8 cellular contexts compared by ENCODE assay signal in the genomic region with DNA sequence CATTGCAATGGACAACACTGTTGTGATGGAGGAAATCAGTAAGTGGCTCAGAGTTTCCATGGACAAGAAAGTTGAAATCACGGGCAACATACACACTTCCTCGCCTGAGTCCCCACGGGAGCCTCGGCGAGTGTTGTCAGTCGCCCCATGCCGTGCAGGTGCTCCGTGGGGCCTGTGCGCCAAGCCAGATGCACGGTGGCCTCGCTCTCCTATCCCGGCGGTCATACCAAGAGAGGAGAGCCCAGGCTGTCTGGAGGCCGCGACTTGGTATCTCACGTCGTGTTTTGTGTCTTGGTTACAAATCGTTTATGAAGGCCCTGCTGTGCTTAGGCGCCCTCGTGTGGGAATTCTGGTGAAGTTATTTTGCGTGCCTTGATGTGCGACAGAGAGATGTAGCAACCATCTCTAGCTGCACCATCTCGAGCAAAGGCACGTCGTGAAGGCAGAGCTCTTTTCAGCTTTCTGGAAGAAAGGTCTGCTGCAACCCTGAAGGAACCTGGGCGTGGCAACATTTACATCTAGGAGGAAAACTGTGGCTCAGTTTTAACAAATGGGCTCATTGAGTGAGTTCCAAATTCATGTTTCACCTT. TPM values are rescaled to one million over a fixed set of nuclear protein-coding genes. Genes with fewer than 3 reads are reported as not detected.
DNase-seq lines count a peak whose midpoint lies in the region; ATAC-seq, FAIRE-seq and TF ChIP-seq lines count a peak whose summit lies in the region.

No MANE protein-coding gene starts in this region.

- peaks cover 42 to 61% of the 10 kb centered on the region in 2 donors for H3K36me3 Mint-ChIP-seq in CD4-positive, alpha-beta memory T cell
- peaks cover 48% of the 10 kb centered on the region for H3K36me3 Mint-ChIP-seq in brain

- H3K79me2 ChIP-seq in keratinocyte (ENCODE audit: control insufficient read depth, insufficient read depth, low read length), result no peaks in the 10 kb centered on the region

- intact Hi-C loops in CD4-positive, alpha-beta memory T cell (cut with micrococcal nuclease), result no loop called here

- H3K36me3 ChIP-seq in CD4-positive, alpha-beta memory T cell (ENCODE audit: insufficient read depth, low read length), result peaks cover 49% of the 10 kb centered on the region
- H3K36me3 ChIP-seq in keratinocyte (ENCODE audit: control insufficient read depth in 2 of 2, extremely low read depth in 1 of 2, insufficient read depth in 2 of 2, low read length in 2 of 2), result peaks cover 22 to 30% of the 10 kb centered on the region in 2 experiments

- no peak overlapping the region for H3K4me3 Mint-ChIP-seq in CD4-positive, alpha-beta memory T cell
- H3K4me3 Mint-ChIP-seq in brain, result no peak overlapping the region

- POLR2A ChIA-PET in CD4-positive, alpha-beta memory T cell (lab: Charles Lee; ENCODE audit: partially characterized antibody), result no interaction called here
- POLR2A ChIA-PET in RWPE1 (lab: Yijun Ruan, JAX; ENCODE audit: low non-redundant PET), result no interaction called here

- H3K27ac ChIP-seq in CD4-positive, alpha-beta memory T cell (ENCODE audit: low read depth, low read length), result no peak overlapping the region
- peak overlapping the region; percentile 29 for H3K27ac ChIP-seq in RWPE1
- H3K27ac ChIP-seq in keratinocyte (ENCODE audit: control insufficient read depth, insufficient read depth, low read length), result no peak overlapping the region

- no peak overlapping the region for H3K27ac Mint-ChIP-seq in CD4-positive, alpha-beta memory T cell
- peak overlapping the region in 1 of 5 experiments; percentile 40 for H3K27ac Mint-ChIP-seq in brain

- no peak overlapping the region for H3K4me3 ChIP-seq in CD4-positive, alpha-beta memory T cell (ENCODE audit: low read length in 2 of 2)
- H3K4me3 ChIP-seq in keratinocyte (ENCODE audit: control insufficient read depth in 2 of 3, extremely low read depth in 1 of 3, insufficient read depth in 2 of 3, low read depth in 1 of 3, low read length in 3 of 3), result no peak overlapping the region

- H4K20me1 ChIP-seq in keratinocyte (ENCODE audit: control insufficient read depth, extremely low read depth, insufficient read depth, low read length), result peaks cover 2% of the 10 kb centered on the region

- H3K9ac ChIP-seq in keratinocyte (ENCODE audit: control insufficient read depth, extremely low read depth, insufficient read depth, low read length), result no peak overlapping the region

- peak; percentile 74 for TF ChIP-seq CTCF in RWPE1 (conservative IDR thresholded peaks at IDR 0.05; ENCODE audit: low read depth)
- TF ChIP-seq CTCF in brain (conservative IDR thresholded peaks at IDR 0.05), result peak; percentile 55 to 74
- peak; percentile 57 to 75 (median 60) for TF ChIP-seq CTCF in keratinocyte (optimal IDR thresholded peaks at IDR 0.05 in 1 of 3, IDR thresholded peaks at IDR 0.05 in 1 of 3, conservative IDR thresholded peaks at IDR 0.05 in 1 of 3; ENCODE audit: extremely low read depth in 1 of 3, insufficient read depth in 2 of 3, low read length in 3 of 3)

- no peak overlapping the region for H3K4me2 ChIP-seq in keratinocyte (ENCODE audit: control insufficient read depth, extremely low read depth, insufficient read depth, low read depth, low read length)

- no peak for ATAC-seq in HG03439 (IDR thresholded peaks at IDR 0.05; ENCODE audit: unreplicated experiment)

- no peaks in the 10 kb centered on the region for H3K9me3 ChIP-seq in CD4-positive, alpha-beta memory T cell (ENCODE audit: control insufficient read depth in 1 of 2, low read length in 2 of 2)
- H3K9me3 ChIP-seq in keratinocyte (ENCODE audit: control insufficient read depth, low read depth, low read length), result no peaks in the 10 kb centered on the region

- CTCF ChIA-PET in CD4-positive, alpha-beta memory T cell (lab: Charles Lee; ENCODE audit: partially characterized antibody), result interaction anchor here (0.8 to 2.2 kb wide), 7 partner anchors 13 to 808 kb away, joined by 3 to 9 read pairs (median 4); a partner anchor contains a TSS
- CTCF ChIA-PET in RWPE1 (lab: Yijun Ruan, JAX), result interaction anchor here (0.5 to 1.1 kb wide), 9 partner anchors 9 to 1065 kb away, joined by 3 to 4 read pairs (median 3); no protein-coding TSS in a partner anchor

- H3K27me3 Mint-ChIP-seq in CD4-positive, alpha-beta memory T cell, result no peaks in the 10 kb centered on the region
- H3K27me3 Mint-ChIP-seq in brain, result no peaks in the 10 kb centered on the region

- FAIRE-seq in keratinocyte (lab: Jason Lieb, UNC), result peak; percentile 78

- no peaks in the 10 kb centered on the region for H3K4me1 ChIP-seq in CD4-positive, alpha-beta memory T cell (ENCODE audit: insufficient read depth, low read length)
- H3K4me1 ChIP-seq in keratinocyte (ENCODE audit: control insufficient read depth, extremely low read depth, insufficient read depth, low read length), result no peaks in the 10 kb centered on the region

- peak in 4 of 5 donors; percentile 22 to 46 (median 38) for DNase-seq in CD4-positive, alpha-beta memory T cell
- DNase-seq in HT-29 (ENCODE audit: low spot score), result peak; percentile 78
- DNase-seq in RWPE1 (ENCODE audit: low spot score), result peak; percentile 44
- no peak for DNase-seq in keratinocyte (ENCODE audit: low read depth, low spot score)
- peak; percentile 44 to 46 for DNase-seq in stimulated activated CD4-positive, alpha-beta T cell treated with anti-CD3 and anti-CD28 coated beads, Interleukin-2, amount 100 ng/mL, for 24 hours
- no peak for DNase-seq in HPDE6-E6E7 (ENCODE audit: extremely low spot score)

- H3K27me3 ChIP-seq in CD4-positive, alpha-beta memory T cell (ENCODE audit: insufficient read depth, low read length), result no peaks in the 10 kb centered on the region
- H3K27me3 ChIP-seq in keratinocyte (ENCODE audit: control insufficient read depth, extremely low read depth, insufficient read depth, low read length), result no peaks in the 10 kb centered on the region

- dilution Hi-C loops in keratinocyte (cut with MboI; ENCODE audit: extremely low pct_ligation_motif_present, low sequenced_read_pairs), result no loop called here

- H3K9me1 ChIP-seq in keratinocyte (ENCODE audit: control insufficient read depth, extremely low read depth, insufficient read depth, low read length), result no peaks in the 10 kb centered on the region

- no peaks in the 10 kb centered on the region for H3K9me3 Mint-ChIP-seq in CD4-positive, alpha-beta memory T cell
- no peaks in the 10 kb centered on the region for H3K9me3 Mint-ChIP-seq in brain

- no peaks in the 10 kb centered on the region for H3K4me1 Mint-ChIP-seq in CD4-positive, alpha-beta memory T cell
- no peaks in the 10 kb centered on the region for H3K4me1 Mint-ChIP-seq in brain

- H2AFZ ChIP-seq in keratinocyte (ENCODE audit: control insufficient read depth, low read length), result no peak overlapping the region

RNA-seq across cellular contexts. Expression of a gene that starts 21.8 kb away (rescaled TPM):
- total RNA-seq in CD4-positive, alpha-beta memory T cell, result 10 to 100 TPM; 87.7 to 96.9 TPM
- 10 to 100 TPM; 49.2 to 58.4 TPM for polyA plus RNA-seq in CD4-positive, alpha-beta memory T cell
- total RNA-seq in HT-29 (2014; rRNA removed; shearing (Covaris generic)), result 73.5 and 77.5 TPM in 2 replicates
- polyA plus RNA-seq in brain (ENCODE audit: insufficient read depth, low read depth, low replicate concordance) (42.6 TPM), keratinocyte (69.0 to 96.0 TPM (median 72.3 TPM) in 3 replicates)
- polyA plus RNA-seq in keratinocyte (2011; ENCODE audit: low read depth), result 49.0 TPM
- polyA plus RNA-seq in keratinocyte (2011; cell fraction: cytosol; rRNA removed), result 49.2 and 49.7 TPM in 2 replicates
- polyA plus RNA-seq in keratinocyte (2011; cell fraction: nucleus; rRNA removed), result 145 and 159 TPM in 2 replicates
- 61.8 and 70.3 TPM in 2 replicates for polyA plus RNA-seq in keratinocyte (2012; ENCODE audit: low replicate concordance)
- polyA minus RNA-seq in keratinocyte, result 80.0 to 134 TPM (median 101 TPM) in 3 replicates
- 72.3 TPM for polyA minus RNA-seq in keratinocyte (2011; cell fraction: cytosol; rRNA and poly(A)+ RNA removed)
- polyA minus RNA-seq in keratinocyte (2011; cell fraction: nucleus; rRNA and poly(A)+ RNA removed), result 78.1 and 93.3 TPM in 2 replicates

RNA-seq across cellular contexts. Expression of a gene that starts 22.3 kb away (rescaled TPM):
- total RNA-seq in CD4-positive, alpha-beta memory T cell, result 10 to 100 TPM; 27.8 to 28.2 TPM
- polyA plus RNA-seq in CD4-positive, alpha-beta memory T cell, result 10 to 100 TPM; 31.7 to 42.9 TPM
- 115 and 137 TPM in 2 replicates for total RNA-seq in HT-29 (2014; rRNA removed; shearing (Covaris generic))
- polyA plus RNA-seq in brain (ENCODE audit: insufficient read depth, low read depth, low replicate concordance) (109 TPM), keratinocyte (30.3 to 39.5 TPM (median 36.2 TPM) in 3 replicates)
- 58.2 TPM for polyA plus RNA-seq in keratinocyte (2011; ENCODE audit: low read depth)
- polyA plus RNA-seq in keratinocyte (2011; cell fraction: cytosol; rRNA removed), result 37.0 and 61.8 TPM in 2 replicates
- 26.1 and 35.5 TPM in 2 replicates for polyA plus RNA-seq in keratinocyte (2011; cell fraction: nucleus; rRNA removed)
- 46.7 and 60.7 TPM in 2 replicates for polyA plus RNA-seq in keratinocyte (2012; ENCODE audit: low replicate concordance)
- polyA minus RNA-seq in keratinocyte, result 32.3 to 133 TPM (median 43.7 TPM) in 3 replicates
- polyA minus RNA-seq in keratinocyte (2011; cell fraction: cytosol; rRNA and poly(A)+ RNA removed), result 85.2 TPM
- polyA minus RNA-seq in keratinocyte (2011; cell fraction: nucleus; rRNA and poly(A)+ RNA removed), result 12.6 and 13.3 TPM in 2 replicates

RNA-seq across cellular contexts. Expression of a gene that starts 27.4 kb away (rescaled TPM):
- 10 to 100 TPM; 18.8 TPM for total RNA-seq in CD4-positive, alpha-beta memory T cell
- polyA plus RNA-seq in CD4-positive, alpha-beta memory T cell, result 10 to 100 TPM; 29.4 to 50.3 TPM
- total RNA-seq in HT-29 (2014; rRNA removed; shearing (Covaris generic)), result 162 and 182 TPM in 2 replicates
- polyA plus RNA-seq in brain (ENCODE audit: insufficient read depth, low read depth, low replicate concordance) (61.0 TPM), keratinocyte (19.4 to 32.1 TPM (median 31.6 TPM) in 3 replicates)
- 25.3 TPM for polyA plus RNA-seq in keratinocyte (2011; ENCODE audit: low read depth)
- polyA plus RNA-seq in keratinocyte (2011; cell fraction: cytosol; rRNA removed), result 16.7 and 23.1 TPM in 2 replicates
- 15.3 and 18.7 TPM in 2 replicates for polyA plus RNA-seq in keratinocyte (2011; cell fraction: nucleus; rRNA removed)
- polyA plus RNA-seq in keratinocyte (2012; ENCODE audit: low replicate concordance), result 13.2 and 32.3 TPM in 2 replicates
- polyA minus RNA-seq in keratinocyte, result 8.7 to 24.7 TPM (median 11.0 TPM) in 3 replicates
- polyA minus RNA-seq in keratinocyte (2011; cell fraction: cytosol; rRNA and poly(A)+ RNA removed), result 12.5 TPM
- 5.5 and 6.1 TPM in 2 replicates for polyA minus RNA-seq in keratinocyte (2011; cell fraction: nucleus; rRNA and poly(A)+ RNA removed)

RNA-seq across cellular contexts. Expression of a gene that starts 42.6 kb away (rescaled TPM):
- 10 to 100 TPM; 98.9 to 99.5 TPM for total RNA-seq in CD4-positive, alpha-beta memory T cell
- polyA plus RNA-seq in CD4-positive, alpha-beta memory T cell, result 10 to 100 TPM; 19.3 to 31.7 TPM
- 46.4 and 54.7 TPM in 2 replicates for total RNA-seq in HT-29 (2014; rRNA removed; shearing (Covaris generic))
- polyA plus RNA-seq in brain (ENCODE audit: insufficient read depth, low read depth, low replicate concordance) (26.1 TPM), keratinocyte (17.3 to 21.1 TPM (median 19.1 TPM) in 3 replicates)
- polyA plus RNA-seq in keratinocyte (2011; ENCODE audit: low read depth), result 22.5 TPM
- 11.5 and 12.4 TPM in 2 replicates for polyA plus RNA-seq in keratinocyte (2011; cell fraction: cytosol; rRNA removed)
- polyA plus RNA-seq in keratinocyte (2011; cell fraction: nucleus; rRNA removed), result 51.0 and 60.7 TPM in 2 replicates
- polyA plus RNA-seq in keratinocyte (2012; ENCODE audit: low replicate concordance), result 13.0 and 15.6 TPM in 2 replicates
- polyA minus RNA-seq in keratinocyte, result 20.9 to 25.1 TPM (median 22.4 TPM) in 3 replicates
- 7.1 TPM for polyA minus RNA-seq in keratinocyte (2011; cell fraction: cytosol; rRNA and poly(A)+ RNA removed)
- polyA minus RNA-seq in keratinocyte (2011; cell fraction: nucleus; rRNA and poly(A)+ RNA removed), result 7.8 and 11.6 TPM in 2 replicates

Comparison
In these comparisons a context has a peak if more than half of its experiments do, and no peak if none do; other contexts are left out.
1. DNase-seq: peak in CD4-positive, alpha-beta memory T cell (4 of 5), HT-29 (single experiment), RWPE1 (single experiment) and stimulated activated CD4-positive, alpha-beta T cell treated with anti-CD3 and anti-CD28 coated beads, Interleukin-2, amount 100 ng/mL, for 24 hours (2 of 2); none in keratinocyte (single experiment) and HPDE6-E6E7 (single experiment).
2. Peak in every context shown above with its lines, with median percentiles within 50 percentile points of each other: CTCF ChIP-seq.